Comparison of ENCODE assay signal across 18 cellular contexts in the genomic region with DNA sequence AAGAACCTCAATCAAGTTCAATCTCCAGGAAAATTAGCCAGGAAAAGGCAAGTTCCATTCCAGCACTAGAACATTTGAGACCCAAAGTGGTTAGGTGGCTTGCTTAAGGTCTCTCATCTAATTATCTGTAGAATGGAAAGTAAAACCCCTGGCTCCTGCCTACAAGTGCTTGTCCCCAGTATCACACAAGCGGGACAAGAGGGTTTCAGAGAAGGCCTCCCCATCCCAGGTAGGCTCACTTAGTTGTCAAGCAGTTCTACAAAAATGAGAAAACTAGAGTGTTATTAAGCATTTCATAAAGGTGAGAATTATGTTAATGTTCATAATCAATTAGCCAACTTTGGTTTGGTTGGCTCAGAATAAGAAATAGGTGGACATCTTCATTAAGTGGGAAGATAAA. TPM values are rescaled to one million over a fixed set of nuclear protein-coding genes. Genes with fewer than 3 reads are reported as not detected.
DNase-seq lines count a peak whose midpoint lies in the region; ATAC-seq and TF ChIP-seq lines count a peak whose summit lies in the region.
"Had no signal": no experiment of that assay in that cellular context is flagged by ENCODE, and none has a peak within 500 bp of the region (broad histone marks: within the 10 kb centered on the region; RNA-seq: fewer than 3 reads in every experiment).

No MANE protein-coding gene starts in this region.

- TF ChIP-seq CTCF in SU-DHL-6 (IDR thresholded peaks at IDR 0.05; ENCODE audit: insufficient read depth, low read length, poor library complexity, severe bottlenecking) (no peak), A673 (conservative IDR thresholded peaks at IDR 0.05; ENCODE audit: low read depth, low read length) (no peak)

- H3K27ac ChIP-seq in SU-DHL-6 (ENCODE audit: low read depth, low read length) (peak overlapping the region; percentile 94; the same call in 1 of the 2 replicates), A673 (ENCODE audit: low read depth, low read length, poor library complexity, severe bottlenecking) (no peak overlapping the region)
- H3K27ac ChIP-seq: RWPE1 had no signal

- DNase-seq in A673 (ENCODE audit: low spot score) (no peak), HuH-7.5 (ENCODE audit: low spot score) (no peak)
- DNase-seq: DND-41, GDM1, MG63, NCI-H1694 treated with DMSO at 0.1 percent for 48 hours, NCI-H345, NCI-H526, T-helper 2 cell had no signal

- H3K4me1 Mint-ChIP-seq in IgD-negative memory B cell = peaks cover 64 to 73% (median 73%) of the 10 kb centered on the region in 3 donors
- H3K4me1 Mint-ChIP-seq in stimulated activated memory B cell treated with anti-CD40 and anti-IgM and Interleukin-4, amounts not matched to agents 10 μg/mL and 1 μg/mL and 100 μg/mL, for 72 hours = peaks cover 85% of the 10 kb centered on the region
- H3K4me1 Mint-ChIP-seq: GM23338 had no signal

- peak overlapping the region; percentile 4 to 98 (median 74) for H3K4me3 Mint-ChIP-seq in IgD-negative memory B cell
- H3K4me3 Mint-ChIP-seq in stimulated activated memory B cell treated with anti-CD40 and anti-IgM and Interleukin-4, amounts not matched to agents 10 μg/mL and 1 μg/mL and 100 μg/mL, for 72 hours = peak overlapping the region; percentile 72
- H3K4me3 Mint-ChIP-seq: GM23338 had no signal

- no peaks in the 10 kb centered on the region for H3K9me3 ChIP-seq in SU-DHL-6 (ENCODE audit: insufficient read depth, low read length)
- H3K9me3 ChIP-seq in A673 (ENCODE audit: low read depth, low read length, poor library complexity, severe bottlenecking) = no peaks in the 10 kb centered on the region
- H3K9me3 ChIP-seq: MG63 had no signal

- H3F3A ChIP-seq in SU-DHL-6 (ENCODE audit: insufficient read depth) = peaks cover 64% of the 10 kb centered on the region

- peak overlapping the region; percentile 70 for H3K4me2 ChIP-seq in SU-DHL-6 (ENCODE audit: low read depth, low read length, poor library complexity, severe bottlenecking)
- H3K4me2 ChIP-seq: GM23338 had no signal

- H3K9me2 ChIP-seq in SU-DHL-6 (replicated peaks; ENCODE audit: insufficient read depth, low read length) = no peaks in the 10 kb centered on the region

- peaks cover 14% of the 10 kb centered on the region for H3K36me3 Mint-ChIP-seq in IgD-negative memory B cell
- H3K36me3 Mint-ChIP-seq in stimulated activated memory B cell treated with anti-CD40 and anti-IgM and Interleukin-4, amounts not matched to agents 10 μg/mL and 1 μg/mL and 100 μg/mL, for 72 hours = peaks cover 57% of the 10 kb centered on the region

- H3K9ac ChIP-seq in SU-DHL-6 (ENCODE audit: low read length) = peak overlapping the region; percentile 44; the same call in 1 of the 2 replicates

- H3K9me3 Mint-ChIP-seq in IgD-negative memory B cell = no peaks in the 10 kb centered on the region
- no peaks in the 10 kb centered on the region for H3K9me3 Mint-ChIP-seq in stimulated activated memory B cell treated with anti-CD40 and anti-IgM and Interleukin-4, amounts not matched to agents 10 μg/mL and 1 μg/mL and 100 μg/mL, for 72 hours
- H3K9me3 Mint-ChIP-seq: GM23338 had no signal

- H3K36me3 ChIP-seq in SU-DHL-6 (ENCODE audit: low read length) (0 out of 2 replicates have a peak, but pooled peaks cover 7% of the 10 kb centered on the region), A673 (ENCODE audit: insufficient read depth, low read length, poor library complexity, severe bottlenecking) (no peaks in the 10 kb centered on the region)
- H3K36me3 ChIP-seq: MG63 had no signal

- H3K4me1 ChIP-seq in A673 (ENCODE audit: insufficient read depth, low read length, poor library complexity, severe bottlenecking) = peaks cover 13% of the 10 kb centered on the region

- H3K79me2 ChIP-seq in SU-DHL-6 (ENCODE audit: insufficient read depth, low read length) = peaks cover 100% of the 10 kb centered on the region

- no TSS peak for BruUV-seq in A673 (replicated peaks; lab: Mats Ljungman, UMichigan)

- no peak for ATAC-seq in stimulated activated memory B cell treated with anti-CD40 and anti-IgM and Interleukin-4, amounts not matched to agents 10 μg/mL and 1 μg/mL and 100 μg/mL, for 72 hours
- no peak for ATAC-seq in GM18867 (IDR thresholded peaks at IDR 0.05; ENCODE audit: unreplicated experiment)
- ATAC-seq: GM23338 had no signal

- intact Hi-C loops in A673 (cut with micrococcal nuclease; ENCODE audit: unreplicated experiment) = no loop called here

- H3K27me3 ChIP-seq in SU-DHL-6 (ENCODE audit: low read length) (no peaks in the 10 kb centered on the region), A673 (replicated peaks; ENCODE audit: insufficient read depth, low read depth, low read length, poor library complexity) (no peaks in the 10 kb centered on the region)
- H3K27me3 ChIP-seq: MG63 had no signal

- peak overlapping the region; percentile 76 to 96 (median 82) for H3K27ac Mint-ChIP-seq in IgD-negative memory B cell
- H3K27ac Mint-ChIP-seq in stimulated activated memory B cell treated with anti-CD40 and anti-IgM and Interleukin-4, amounts not matched to agents 10 μg/mL and 1 μg/mL and 100 μg/mL, for 72 hours = no peak overlapping the region
- H3K27ac Mint-ChIP-seq: GM23338 had no signal

- CTCF ChIA-PET in A673 (lab: Charles Lee) = no interaction called here

- no peaks in the 10 kb centered on the region for H4K20me1 ChIP-seq in SU-DHL-6 (ENCODE audit: low read depth, low read length)

- POLR2A ChIA-PET in A673 (lab: Charles Lee; ENCODE audit: low non-redundant PET) = no interaction called here

- no peak overlapping the region for H2AFZ ChIP-seq in SU-DHL-6 (ENCODE audit: low read depth, low read length, severe bottlenecking)
- H2AFZ ChIP-seq: GM23338 had no signal

- no peaks in the 10 kb centered on the region for H3K27me3 Mint-ChIP-seq in IgD-negative memory B cell
- H3K27me3 Mint-ChIP-seq in stimulated activated memory B cell treated with anti-CD40 and anti-IgM and Interleukin-4, amounts not matched to agents 10 μg/mL and 1 μg/mL and 100 μg/mL, for 72 hours = no peaks in the 10 kb centered on the region

- H3K4me3 ChIP-seq in GM08714 (ENCODE audit: low read length) (peak overlapping the region; percentile 20; the same call in 1 of the 2 replicates), SU-DHL-6 (ENCODE audit: insufficient read depth, low read length, poor library complexity, severe bottlenecking) (no peak overlapping the region), A673 (ENCODE audit: low read depth, low read length, poor library complexity, severe bottlenecking) (no peak overlapping the region)
- H3K4me3 ChIP-seq: GM23338, MG63 had no signal

RNA-seq across cellular contexts. Expression of gene POU2AF1, which starts 5.5 kb away (rescaled TPM):
- 194 TPM for polyA plus RNA-seq in IgD-negative memory B cell
- not detected in 2 replicates for total RNA-seq in A673 (2021)
- total RNA-seq: GM23338 had no signal
- polyA plus RNA-seq: AG04450, BJ, GM23338 had no signal
